In the genomic region with DNA sequence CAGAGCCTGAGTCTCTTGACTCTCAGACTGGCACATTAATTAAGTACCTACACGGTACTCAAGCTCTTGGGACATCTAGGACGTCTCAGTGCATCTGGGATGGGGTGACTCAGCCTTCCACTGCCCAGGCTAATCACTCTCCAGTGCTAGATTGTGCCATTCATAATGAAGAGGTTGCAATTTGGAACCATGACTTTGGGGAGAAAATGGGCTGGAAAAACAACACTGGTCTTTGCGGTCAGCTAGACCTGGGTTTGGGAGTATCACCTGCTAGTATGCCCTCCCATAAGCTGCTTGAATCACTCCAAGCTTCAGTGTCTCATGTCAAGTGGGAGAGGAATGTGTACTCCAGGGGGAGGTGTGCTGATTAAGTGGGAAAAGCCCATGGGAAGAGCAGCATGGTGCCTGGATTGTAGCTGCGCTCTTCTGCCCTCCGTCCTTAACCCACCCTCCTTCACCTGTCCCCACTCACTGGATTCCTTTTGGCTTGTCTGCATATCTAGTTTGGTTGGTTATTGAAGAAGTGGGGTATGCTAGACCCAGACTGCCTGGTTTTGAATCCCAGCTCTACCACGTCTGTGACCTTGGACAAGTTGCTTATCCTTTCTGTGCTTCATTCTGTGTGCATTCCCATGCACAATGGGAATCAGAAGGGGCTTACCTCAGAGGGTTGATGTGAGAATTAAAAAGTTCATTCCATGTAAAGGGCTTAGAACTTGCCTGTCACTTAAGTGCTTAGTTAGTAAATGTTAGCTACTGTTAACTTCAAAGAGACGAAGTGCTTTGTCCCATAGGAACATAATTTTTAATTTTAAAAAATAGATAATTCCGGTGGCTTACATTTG, we compare ENCODE assay signal across 1 cellular context.
TF ChIP-seq lines count a peak whose summit lies in the region.

No MANE protein-coding gene starts in this region.

TF ChIP-seq in HCT116, 20 proteins besides CTCF, POLR2A, EP300 and RAD21 (continued from another document):
- TF ChIP-seq REST (IDR thresholded peaks at IDR 0.05; ENCODE audit: low read depth) (no peak), ZFX (IDR thresholded peaks at IDR 0.05) (no peak), JUND (IDR thresholded peaks at IDR 0.05) (no peak), SRF (IDR thresholded peaks at IDR 0.05; ENCODE audit: low read depth) (no peak)
